Comparison of ENCODE assay signal across 1 cellular context in genomic region chr1:41882496-41882895, GRCh38.
A peak's percentile ranks its signal among the peaks of the same experiment; 100 is the strongest.
TF ChIP-seq lines count a peak whose summit lies in the region.

No MANE protein-coding gene starts in this region.

TF ChIP-seq in K562, 482 proteins besides CTCF, POLR2A, EP300 and RAD21:
- no peak for TF ChIP-seq USF1 (CRISPR knock-in tag; IDR thresholded peaks at IDR 0.05)
- no peak for TF ChIP-seq POLR3G (IDR thresholded peaks at IDR 0.05; ENCODE audit: extremely low read depth, insufficient read length, insufficient replicate concordance)
- TF ChIP-seq ZKSCAN8 (CRISPR knock-in tag; IDR thresholded peaks at IDR 0.05): 0 out of 2 replicates have a peak, but pooled peaks have one; percentile 5
- TF ChIP-seq ZNF668 (CRISPR knock-in tag; IDR thresholded peaks at IDR 0.05): no peak
- TF ChIP-seq FOSL1 (tag; conservative IDR thresholded peaks at IDR 0.05): 0 out of 2 replicates have a peak, but pooled peaks have one; percentile 1
